8 cellular contexts compared by ENCODE assay signal in the genomic region with DNA sequence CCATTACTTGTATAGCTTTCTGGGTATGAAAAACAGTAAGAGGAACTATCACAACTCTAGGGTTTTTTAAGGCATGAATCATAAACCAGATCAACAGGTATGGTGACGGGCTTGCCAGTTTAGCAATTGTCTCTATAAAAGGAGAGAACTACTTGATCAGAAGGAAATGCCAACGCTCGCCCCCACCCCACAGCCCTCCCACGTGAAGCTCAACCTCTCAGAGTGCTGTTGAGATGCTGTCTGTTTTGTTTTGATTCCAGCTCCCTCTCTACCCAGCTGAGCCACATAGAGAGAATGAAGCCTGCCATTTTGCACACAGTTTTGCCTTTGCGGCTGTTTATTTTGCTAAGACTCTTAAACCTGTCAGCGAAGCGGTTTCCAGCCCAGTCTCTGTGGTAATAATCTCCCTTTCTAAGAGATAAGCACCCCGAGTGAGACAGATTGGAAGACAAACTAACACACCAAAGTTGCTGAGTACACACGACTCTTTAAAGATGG.
DNase-seq lines count a peak whose midpoint lies in the region; ATAC-seq lines count a peak whose summit lies in the region.

No MANE protein-coding gene starts in this region.

- ATAC-seq in HG03139 (IDR thresholded peaks at IDR 0.05; ENCODE audit: unreplicated experiment), result no peak
- ATAC-seq in GM21576 (IDR thresholded peaks at IDR 0.05; ENCODE audit: unreplicated experiment), result no peak

- in situ Hi-C loops in KBM-7 (cut with MboI; ENCODE audit: low pct_unique_long_range_greater_than_20kb, low sequenced_read_pairs), result no loop called here

- CTCF ChIA-PET in activated CD4-positive, alpha-beta T cell treated with anti-CD3 and anti-CD28 coated beads, Interleukin-2, amount 10 ng/mL, durations not matched to agents 7 days and 5 days (lab: Charles Lee), result interaction anchor here (0.7 to 3.1 kb wide), 3 partner anchors 11 to 220 kb away, joined by 3 to 15 read pairs (median 4); no protein-coding TSS in a partner anchor

- H3K27me3 Mint-ChIP-seq in activated CD4-positive, alpha-beta T cell treated with anti-CD3 and anti-CD28 coated beads, Interleukin-2, amount 10 ng/mL, durations not matched to agents 7 days and 5 days, result no peaks in the 10 kb centered on the region

- peaks cover 11% of the 10 kb centered on the region for H3K9me3 Mint-ChIP-seq in activated CD4-positive, alpha-beta T cell treated with anti-CD3 and anti-CD28 coated beads, Interleukin-2, amount 10 ng/mL, durations not matched to agents 7 days and 5 days

- DNase-seq in KBM-7, result peak; percentile 17
- peak; percentile 16 for DNase-seq in activated CD4-positive, alpha-beta T cell treated with anti-CD3 and anti-CD28 coated beads, Interleukin-2, amount 10 ng/mL, durations not matched to agents 7 days and 5 days
- DNase-seq in epithelial cell of prostate (ENCODE audit: low read depth, low spot score), result peak; percentile 86
- peak; percentile 63 for DNase-seq in stimulated activated CD4-positive, alpha-beta T cell treated with anti-CD3 and anti-CD28 coated beads, Interleukin-4, amount 100 ng/mL, for 1 hour
- DNase-seq in COLO668 (lab: John Stamatoyannopoulos, UW; ENCODE audit: unreplicated experiment), result no peak
- DNase-seq in NCI-H2171 treated with DMSO at 0.1 percent for 48 hours (lab: John Stamatoyannopoulos, UW), result no peak

- H3K27ac Mint-ChIP-seq in activated CD4-positive, alpha-beta T cell treated with anti-CD3 and anti-CD28 coated beads, Interleukin-2, amount 10 ng/mL, durations not matched to agents 7 days and 5 days, result peak overlapping the region; percentile 76

- H3K27ac ChIP-seq in epithelial cell of prostate, result peak overlapping the region; percentile 71

- H3K4me3 Mint-ChIP-seq in activated CD4-positive, alpha-beta T cell treated with anti-CD3 and anti-CD28 coated beads, Interleukin-2, amount 10 ng/mL, durations not matched to agents 7 days and 5 days, result peak overlapping the region; percentile 7

- H3K36me3 Mint-ChIP-seq in activated CD4-positive, alpha-beta T cell treated with anti-CD3 and anti-CD28 coated beads, Interleukin-2, amount 10 ng/mL, durations not matched to agents 7 days and 5 days (ENCODE audit: low read depth), result no peaks in the 10 kb centered on the region

- peaks cover 21% of the 10 kb centered on the region for H3K4me1 Mint-ChIP-seq in activated CD4-positive, alpha-beta T cell treated with anti-CD3 and anti-CD28 coated beads, Interleukin-2, amount 10 ng/mL, durations not matched to agents 7 days and 5 days

- POLR2A ChIA-PET in activated CD4-positive, alpha-beta T cell treated with anti-CD3 and anti-CD28 coated beads, Interleukin-2, amount 10 ng/mL, durations not matched to agents 7 days and 5 days (lab: Charles Lee), result no interaction called here

Comparison
In these comparisons a context has a peak if more than half of its experiments do, and no peak if none do; other contexts are left out.
1. DNase-seq: peak in KBM-7 (single experiment), activated CD4-positive, alpha-beta T cell treated with anti-CD3 and anti-CD28 coated beads, Interleukin-2, amount 10 ng/mL, durations not matched to agents 7 days and 5 days (single experiment), epithelial cell of prostate (single experiment) and stimulated activated CD4-positive, alpha-beta T cell treated with anti-CD3 and anti-CD28 coated beads, Interleukin-4, amount 100 ng/mL, for 1 hour (single experiment); none in COLO668 (single experiment) and NCI-H2171 treated with DMSO at 0.1 percent for 48 hours (single experiment).